19 cellular contexts compared by ENCODE assay signal in genomic region chr1:176893625-176894352, GRCh38.
A peak's percentile ranks its signal among the peaks of the same experiment; 100 is the strongest.
DNase-seq lines count a peak whose midpoint lies in the region; ATAC-seq and TF ChIP-seq lines count a peak whose summit lies in the region.
"Had no signal": no experiment of that assay in that cellular context is flagged by ENCODE, and none has a peak within 500 bp of the region (broad histone marks: within the 10 kb centered on the region; RNA-seq: fewer than 3 reads in every experiment).

No MANE protein-coding gene starts in this region.

- no peak overlapping the region for H3K4me3 Mint-ChIP-seq in endothelial cell (ENCODE audit: unreplicated experiment)
- H3K4me3 Mint-ChIP-seq: CD8-positive, alpha-beta memory T cell had no signal

- DNase-seq in Right ventricle myocardium inferior (ENCODE audit: missing footprints) (no peak), left ventricle myocardium inferior (no peak), NCI-H748 (lab: John Stamatoyannopoulos, UW; ENCODE audit: unreplicated experiment) (peak; percentile 60), NCI-H748 treated with DMSO at 0.1 percent for 48 hours (lab: John Stamatoyannopoulos, UW) (peak; percentile 1), endothelial cell (ENCODE audit: low spot score) (no peak), tibial nerve (ENCODE audit: low spot score in 2 of 2) (no peak)
- DNase-seq: ACHN; BE2C; C1 segment of cervical spinal cord; CD4-positive, CD25-positive, alpha-beta regulatory T cell; CD8-positive, alpha-beta memory T cell; COR-L47; DMS 273 treated with DMSO at 0.1 percent for 48 hours; DMS53; DND-41; EL; GM23248; HCEC 1CT had no signal

- peak overlapping the region; percentile 70 for H3K27ac Mint-ChIP-seq in endothelial cell (ENCODE audit: unreplicated experiment)
- H3K27ac Mint-ChIP-seq: CD4-positive, CD25-positive, alpha-beta regulatory T cell; CD8-positive, alpha-beta memory T cell had no signal

- H3K9me3 ChIP-seq in left ventricle myocardium inferior (replicated peaks) (no peaks in the 10 kb centered on the region), tibial nerve (no peaks in the 10 kb centered on the region)
- H3K9me3 ChIP-seq: BE2C had no signal

- TF ChIP-seq EP300 in tibial nerve (IDR thresholded peaks at IDR 0.05): no peak

- TF ChIP-seq POLR2A in tibial nerve (IDR thresholded peaks at IDR 0.05): no peak

- no peaks in the 10 kb centered on the region for H3K36me3 ChIP-seq in left ventricle myocardium inferior
- no peaks in the 10 kb centered on the region for H3K36me3 ChIP-seq in tibial nerve
- H3K36me3 ChIP-seq: BE2C had no signal

- TF ChIP-seq CTCF in left ventricle myocardium inferior (IDR thresholded peaks at IDR 0.05; ENCODE audit: borderline replicate concordance): no peak
- no peak for TF ChIP-seq CTCF in endothelial cell (IDR thresholded peaks at IDR 0.05; ENCODE audit: unreplicated experiment)
- TF ChIP-seq CTCF in tibial nerve (IDR thresholded peaks at IDR 0.05): no peak

- H3K4me1 ChIP-seq in left ventricle myocardium inferior (peaks cover 20% of the 10 kb centered on the region), tibial nerve (peaks cover 0 to 9% (median 0%) of the 10 kb centered on the region in 4 donors)
- H3K4me1 ChIP-seq: BE2C had no signal

- ATAC-seq in Right ventricle myocardium inferior: peak; percentile 73
- ATAC-seq: GM12878 had no signal

- H3K27me3 ChIP-seq in left ventricle myocardium inferior (ENCODE audit: low read depth) (peaks cover 29% of the 10 kb centered on the region), tibial nerve (peaks cover 0 to 12% of the 10 kb centered on the region in 2 donors)

- H3K4me3 ChIP-seq in left ventricle myocardium inferior: no peak overlapping the region
- no peak overlapping the region for H3K4me3 ChIP-seq in tibial nerve
- H3K4me3 ChIP-seq: GM12878, GM23248 had no signal

- no peaks in the 10 kb centered on the region for H3K27me3 Mint-ChIP-seq in endothelial cell (ENCODE audit: unreplicated experiment)

- intact Hi-C loops in Right ventricle myocardium inferior (cut with DNase I) (no loop called here), left ventricle myocardium inferior (cut with micrococcal nuclease) (no loop called here)

- WGBS in tibial nerve, 2 donors: 74 to 78% methylated on average over 7 of the region's 7 CpGs

- no peaks in the 10 kb centered on the region for H3K4me1 Mint-ChIP-seq in endothelial cell (ENCODE audit: unreplicated experiment)

- H3K36me3 Mint-ChIP-seq in endothelial cell (ENCODE audit: low read depth, unreplicated experiment): peaks cover 3% of the 10 kb centered on the region
- H3K36me3 Mint-ChIP-seq: CD4-positive, CD25-positive, alpha-beta regulatory T cell; CD8-positive, alpha-beta memory T cell had no signal

- H3K9me3 Mint-ChIP-seq in endothelial cell (ENCODE audit: unreplicated experiment): no peaks in the 10 kb centered on the region

- H3K27ac ChIP-seq in left ventricle myocardium inferior (replicated peaks) (no peak overlapping the region), tibial nerve (no peak overlapping the region)
- H3K27ac ChIP-seq: GM23248 had no signal

Comparison
In these comparisons a context has a peak if more than half of its experiments do, and no peak if none do; other contexts are left out.
1. DNase-seq: peak in NCI-H748 (single experiment) and NCI-H748 treated with DMSO at 0.1 percent for 48 hours (single experiment); none in Right ventricle myocardium inferior (single experiment), left ventricle myocardium inferior (single experiment), endothelial cell (single experiment) and tibial nerve (0 of 2).